In the genomic region with DNA sequence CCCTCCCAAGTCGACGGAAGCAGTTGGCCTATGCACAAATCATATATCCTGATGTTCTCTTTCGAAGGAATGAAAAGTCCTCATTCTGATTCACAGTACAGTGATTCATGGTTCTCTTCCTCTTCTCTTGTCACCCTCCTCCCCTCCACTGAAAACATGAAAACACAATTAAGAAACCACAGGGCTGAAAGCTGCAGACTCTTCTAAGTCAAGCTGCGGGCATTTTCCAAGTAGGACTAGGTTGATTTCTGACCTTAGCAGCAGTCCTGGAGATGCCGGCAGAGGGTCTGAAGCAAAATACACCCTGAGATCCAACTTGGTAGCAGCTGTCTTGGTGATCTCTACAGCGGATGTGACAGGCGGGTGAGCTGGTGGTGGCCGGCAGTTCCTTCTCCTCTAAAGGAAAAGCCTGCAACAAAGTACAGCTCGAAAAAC, we compare ENCODE assay signal across 8 cellular contexts. TPM values are rescaled to one million over a fixed set of nuclear protein-coding genes. Genes with fewer than 3 reads are reported as not detected.
DNase-seq lines count a peak whose midpoint lies in the region; ATAC-seq and TF ChIP-seq lines count a peak whose summit lies in the region.

No MANE protein-coding gene starts in this region.

- H3K36me3 ChIP-seq in muscle layer of duodenum (ENCODE audit: control insufficient read depth in 1 of 2, insufficient read depth in 2 of 2, low read length in 2 of 2) = no peaks in the 10 kb centered on the region

- H3K4me1 ChIP-seq in muscle layer of duodenum (ENCODE audit: control insufficient read depth in 1 of 2, insufficient read depth in 2 of 2, low read length in 2 of 2) = peaks cover 0 to 12% of the 10 kb centered on the region in 2 donors

- TF ChIP-seq CTCF in astrocyte of the spinal cord (IDR thresholded peaks at IDR 0.05; ENCODE audit: low read depth, low read length) = no peak

- no peak overlapping the region for H3K4me3 ChIP-seq in astrocyte of the spinal cord (ENCODE audit: low read depth, low read length)
- peak overlapping the region in 1 of 2 donors; percentile 9 for H3K4me3 ChIP-seq in muscle layer of duodenum (ENCODE audit: low read depth in 1 of 2, low read length in 2 of 2)

- peak; percentile 91 for DNase-seq in HT1080 (ENCODE audit: low read depth)
- peak; percentile 57 for DNase-seq in astrocyte of the spinal cord (ENCODE audit: low read depth, low spot score)
- DNase-seq in DMS153 (lab: John Stamatoyannopoulos, UW) = no peak
- no peak for DNase-seq in SW480 (ENCODE audit: low spot score)
- no peak for DNase-seq in AG08395 (ENCODE audit: low spot score)

- H3K27me3 ChIP-seq in muscle layer of duodenum (ENCODE audit: low read depth, low read length) = no peaks in the 10 kb centered on the region

- ATAC-seq in GM19397 (IDR thresholded peaks at IDR 0.05; ENCODE audit: unreplicated experiment) = peak; percentile 36
- ATAC-seq in GM21529 (IDR thresholded peaks at IDR 0.05; ENCODE audit: unreplicated experiment) = no peak

- H3K9me3 ChIP-seq in muscle layer of duodenum (ENCODE audit: control insufficient read depth in 1 of 2, low read length in 2 of 2) = no peaks in the 10 kb centered on the region

- in situ Hi-C loops in astrocyte of the spinal cord (cut with HindIII; ENCODE audit: low sequenced_read_pairs) = no loop called here

- peak overlapping the region; percentile 54 for H3K27ac ChIP-seq in muscle layer of duodenum (ENCODE audit: low read length)

RNA-seq across cellular contexts. Expression of a gene that starts 6.2 kb away (rescaled TPM):
- 5.2 TPM in 2 replicates for total RNA-seq in HT1080 (2014; rRNA removed; shearing (Covaris generic))
- 6.1 and 7.9 TPM in 2 replicates for polyA plus RNA-seq in HT1080 (2015; cell fraction: cytosol; rRNA removed)
- polyA plus RNA-seq in HT1080 (2015; cell fraction: nucleus; rRNA removed) = 5.7 and 5.8 TPM in 2 replicates

Comparison
In these comparisons a context has a peak if more than half of its experiments do, and no peak if none do; other contexts are left out.
1. DNase-seq: peak in HT1080 (single experiment) and astrocyte of the spinal cord (single experiment); none in DMS153 (single experiment), SW480 (single experiment) and AG08395 (single experiment).